In the genomic region with DNA sequence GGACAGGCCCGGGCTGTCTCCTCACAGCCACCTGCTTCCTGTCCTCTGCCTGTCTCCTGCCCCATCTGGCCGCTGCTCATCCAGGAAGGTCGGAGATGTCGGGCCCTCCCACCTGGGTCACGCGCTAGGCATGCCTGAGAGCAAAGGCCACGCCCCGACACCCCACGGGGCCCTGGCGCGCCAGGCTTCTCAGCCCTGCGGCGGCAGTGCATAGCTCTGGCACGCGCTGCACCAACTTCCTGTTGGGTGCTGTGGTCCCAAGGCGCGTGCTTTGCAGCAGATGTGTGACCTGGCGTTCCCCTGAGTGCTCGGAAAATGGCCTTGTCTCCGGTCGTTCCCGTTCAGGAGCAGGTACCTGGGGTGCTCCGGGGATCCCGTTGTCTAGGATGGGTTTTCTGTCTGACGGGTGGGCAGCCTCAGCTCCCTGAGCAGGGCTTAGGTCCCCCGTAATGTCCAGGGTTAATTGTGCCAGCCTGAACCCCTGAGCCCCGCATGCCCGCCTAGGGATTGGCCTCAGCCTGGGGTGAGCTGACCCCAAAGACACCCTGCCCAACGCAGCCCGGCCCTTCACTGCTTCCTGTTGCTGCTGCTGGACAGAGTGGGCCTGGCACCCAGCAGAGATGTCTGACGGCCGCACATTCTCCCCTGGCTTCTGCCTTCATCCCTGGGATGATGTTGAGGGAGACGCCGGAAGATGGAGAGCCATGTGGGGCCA, we compare ENCODE assay signal across 8 cellular contexts. TPM values are rescaled to one million over a fixed set of nuclear protein-coding genes. Genes with fewer than 3 reads are reported as not detected.
A peak's percentile ranks its signal among the peaks of the same experiment; 100 is the strongest.
DNase-seq lines count a peak whose midpoint lies in the region; ATAC-seq and TF ChIP-seq lines count a peak whose summit lies in the region.

No MANE protein-coding gene starts in this region.

- peak overlapping the region; percentile 60 to 92 (median 82) for H3K4me3 ChIP-seq in BLaER1 treated with 17β-estradiol and CSF1 and Interleukin-3, amounts not matched to agents 10 nM and 100 nM
- H3K4me3 ChIP-seq in esophagus squamous epithelium, result peak overlapping the region; percentile 11 to 58 (median 31)
- H3K4me3 ChIP-seq in urinary bladder (ENCODE audit: low read depth, low read length), result peak overlapping the region; percentile 11

- H3K4me2 ChIP-seq in BLaER1 treated with 17β-estradiol and CSF1 and Interleukin-3, amounts not matched to agents 10 nM and 100 nM, result peak overlapping the region; percentile 87 to 100 (median 97)

- intact Hi-C loops in esophagus squamous epithelium (cut with DNase I), result no loop called here

- 0 to 27% methylated on average over 3 to 4 of the region's 34 CpGs for WGBS in esophagus squamous epithelium, 2 donors
- WGBS in urinary bladder, result 44% methylated on average over 34 of the region's 34 CpGs

- ATAC-seq in GM19043 (IDR thresholded peaks at IDR 0.05; ENCODE audit: low read depth, unreplicated experiment) (peak; percentile 72), HG03159 (IDR thresholded peaks at IDR 0.05; ENCODE audit: unreplicated experiment) (peak; percentile 77)

- H4K20me1 ChIP-seq in BLaER1 treated with 17β-estradiol and CSF1 and Interleukin-3, amounts not matched to agents 10 nM and 100 nM, result peaks cover 15 to 30% (median 23%) of the 10 kb centered on the region in 11 experiments; a peak in 21 of 22 replicates

- H3K9ac ChIP-seq in BLaER1 treated with 17β-estradiol and CSF1 and Interleukin-3, amounts not matched to agents 10 nM and 100 nM, result peak overlapping the region; percentile 80 to 97 (median 93)

- H3K36me3 ChIP-seq in BLaER1 treated with 17β-estradiol and CSF1 and Interleukin-3, amounts not matched to agents 10 nM and 100 nM, result peaks cover 15 to 29% (median 27%) of the 10 kb centered on the region in 11 experiments
- H3K36me3 ChIP-seq in esophagus squamous epithelium, result no peaks in the 10 kb centered on the region
- no peaks in the 10 kb centered on the region for H3K36me3 ChIP-seq in urinary bladder (ENCODE audit: insufficient read depth)

- peaks cover 0 to 9% (median 0%) of the 10 kb centered on the region in 11 experiments; a peak in 6 of 22 replicates for H3K9me3 ChIP-seq in BLaER1 treated with 17β-estradiol and CSF1 and Interleukin-3, amounts not matched to agents 10 nM and 100 nM (replicated peaks in 1 of 11)
- no peaks in the 10 kb centered on the region for H3K9me3 ChIP-seq in esophagus squamous epithelium

- no peak for TF ChIP-seq CTCF in esophagus squamous epithelium (IDR thresholded peaks at IDR 0.05)

- H3K27ac ChIP-seq in BLaER1 treated with 17β-estradiol and CSF1 and Interleukin-3, amounts not matched to agents 10 nM and 100 nM, result peak overlapping the region; percentile 81 to 99 (median 97)
- H3K27ac ChIP-seq in esophagus squamous epithelium, result peak overlapping the region; percentile 26 to 72 (median 55)
- peak overlapping the region; percentile 14 for H3K27ac ChIP-seq in urinary bladder (ENCODE audit: low read depth)

- peak; percentile 55 for DNase-seq in NCI-H82 treated with DMSO at 0.1 percent for 48 hours (lab: John Stamatoyannopoulos, UW; ENCODE audit: unreplicated experiment)
- DNase-seq in activated CD8-positive, alpha-beta memory T cell treated with anti-CD3 and anti-CD28 coated beads for 48 hours (ENCODE audit: low read depth in 2 of 3, low spot score in 2 of 3), result peak; percentile 76 to 88 (median 77)
- peak; percentile 63 for DNase-seq in esophagus squamous epithelium (lab: John Stamatoyannopoulos, UW)
- DNase-seq in pons (ENCODE audit: low spot score), result peak; percentile 52

- H3K27me3 ChIP-seq in BLaER1 treated with 17β-estradiol and CSF1 and Interleukin-3, amounts not matched to agents 10 nM and 100 nM, result no peaks in the 10 kb centered on the region
- peaks cover 0 to 73% (median 0%) of the 10 kb centered on the region in 4 donors for H3K27me3 ChIP-seq in esophagus squamous epithelium

- H3K4me1 ChIP-seq in BLaER1 treated with 17β-estradiol and CSF1 and Interleukin-3, amounts not matched to agents 10 nM and 100 nM, result peaks cover 46 to 83% (median 50%) of the 10 kb centered on the region in 10 experiments
- peaks cover 8 to 24% (median 11%) of the 10 kb centered on the region in 3 donors for H3K4me1 ChIP-seq in esophagus squamous epithelium
- H3K4me1 ChIP-seq in urinary bladder (ENCODE audit: insufficient read depth), result no peaks in the 10 kb centered on the region

- peak in 2 of 4 donors; percentile 25 to 74 for TF ChIP-seq POLR2A in esophagus squamous epithelium (IDR thresholded peaks at IDR 0.05)

RNA-seq across cellular contexts. Expression of a gene that starts 19.4 kb away (rescaled TPM):
- total RNA-seq in esophagus squamous epithelium (1 to 10 TPM; 1.8 to 9.3 (median 3.9) TPM), urinary bladder (3.8 TPM)
- 13.0 TPM for polyA plus RNA-seq in urinary bladder

RNA-seq across cellular contexts. Expression of a gene that starts 34.0 kb away (rescaled TPM):
- total RNA-seq in esophagus squamous epithelium (1 to 10 TPM; 2.4 to 8.8 (median 5.3) TPM), urinary bladder (6.8 TPM)
- 5.1 TPM for polyA plus RNA-seq in urinary bladder

Comparison
In these comparisons a context has a peak if more than half of its experiments do, and no peak if none do; other contexts are left out.
1. Peak in every context shown above with its lines: DNase-seq, ATAC-seq, H3K4me3 ChIP-seq and H3K27ac ChIP-seq.
2. H3K27ac ChIP-seq: peak in every context shown above with its lines; median percentile 97 in BLaER1 treated with 17β-estradiol and CSF1 and Interleukin-3, amounts not matched to agents 10 nM and 100 nM; 55 in esophagus squamous epithelium; 14 in urinary bladder.
3. H3K4me3 ChIP-seq: peak in every context shown above with its lines; median percentile 82 in BLaER1 treated with 17β-estradiol and CSF1 and Interleukin-3, amounts not matched to agents 10 nM and 100 nM; 31 in esophagus squamous epithelium; 11 in urinary bladder.